8 cellular contexts compared by ENCODE assay signal in genomic region chr3:27484002-27484844, GRCh38. TPM values are rescaled to one million over a fixed set of nuclear protein-coding genes. Genes with fewer than 3 reads are reported as not detected.
A peak's percentile ranks its signal among the peaks of the same experiment; 100 is the strongest.
DNase-seq lines count a peak whose midpoint lies in the region; ATAC-seq and TF ChIP-seq lines count a peak whose summit lies in the region.

TSS of gene SLC4A7 (minus strand) at chr3:27484384. CDS start at chr3:27484126, 258 bp downstream.

- DNase-seq in NCI-H1092 treated with DMSO at 0.1 percent for 48 hours (lab: John Stamatoyannopoulos, UW): peak; percentile 90
- peak; percentile 78 for DNase-seq in SKM-1 (lab: John Stamatoyannopoulos, UW; ENCODE audit: unreplicated experiment)
- peak; percentile 100 for DNase-seq in glutamatergic neuron
- peak; percentile 100 for DNase-seq in osteocyte (ENCODE audit: extremely low spot score, unreplicated experiment)

- H3K4me3 ChIP-seq in GM08714 (ENCODE audit: low read length) (peak within 1 kb of the TSS; percentile 86), thymus (ENCODE audit: low read length) (peak within 1 kb of the TSS; percentile 71)

- WGBS in thymus: under 1% methylated on average over 100 of the region's 100 CpGs

- no peaks in the 10 kb centered on the region for H3K9me3 Mint-ChIP-seq in activated naive CD8-positive, alpha-beta T cell (ENCODE audit: low read depth)
- H3K9me3 Mint-ChIP-seq in glutamatergic neuron (ENCODE audit: unreplicated experiment) (peaks cover 9% of the 10 kb centered on the region), osteocyte (ENCODE audit: unreplicated experiment) (no peaks in the 10 kb centered on the region)

- H3K4me1 ChIP-seq in thymus (ENCODE audit: control insufficient read depth, insufficient read depth, low read length): peaks cover 6% of the 10 kb centered on the region

- no peaks in the 10 kb centered on the region for H3K36me3 Mint-ChIP-seq in activated naive CD8-positive, alpha-beta T cell
- H3K36me3 Mint-ChIP-seq in glutamatergic neuron (ENCODE audit: unreplicated experiment): no peaks in the 10 kb centered on the region
- H3K36me3 Mint-ChIP-seq in osteocyte (ENCODE audit: unreplicated experiment): peaks cover 4% of the 10 kb centered on the region

- no peaks in the 10 kb centered on the region for H3K27me3 Mint-ChIP-seq in activated naive CD8-positive, alpha-beta T cell
- H3K27me3 Mint-ChIP-seq in glutamatergic neuron (ENCODE audit: unreplicated experiment) (peaks cover 12% of the 10 kb centered on the region), osteocyte (ENCODE audit: unreplicated experiment) (no peaks in the 10 kb centered on the region)

- no peaks in the 10 kb centered on the region for H3K36me3 ChIP-seq in thymus (ENCODE audit: control insufficient read depth, insufficient read depth)

- H3K27ac ChIP-seq in thymus (ENCODE audit: low read depth): peak within 1 kb of the TSS; percentile 90

- no peaks in the 10 kb centered on the region for H3K27me3 ChIP-seq in thymus (ENCODE audit: control insufficient read depth, insufficient read depth)

- peaks cover 38% of the 10 kb centered on the region for H3K4me1 Mint-ChIP-seq in activated naive CD8-positive, alpha-beta T cell (ENCODE audit: low read depth)
- H3K4me1 Mint-ChIP-seq in glutamatergic neuron (ENCODE audit: low read depth, unreplicated experiment): peaks cover 5% of the 10 kb centered on the region
- H3K4me1 Mint-ChIP-seq in osteocyte (ENCODE audit: unreplicated experiment): peaks cover 32% of the 10 kb centered on the region

- H3K4me3 Mint-ChIP-seq in activated naive CD8-positive, alpha-beta T cell: peak within 1 kb of the TSS; percentile 97
- H3K4me3 Mint-ChIP-seq in glutamatergic neuron (ENCODE audit: unreplicated experiment): peak within 1 kb of the TSS; percentile 98
- peak within 1 kb of the TSS; percentile 99 for H3K4me3 Mint-ChIP-seq in osteocyte (ENCODE audit: unreplicated experiment)

- TF ChIP-seq CTCF in glutamatergic neuron (IDR thresholded peaks at IDR 0.05; ENCODE audit: partially characterized antibody, unreplicated experiment): no peak
- TF ChIP-seq CTCF in osteocyte (IDR thresholded peaks at IDR 0.05): no peak

- H3K27ac Mint-ChIP-seq in activated naive CD8-positive, alpha-beta T cell: peak within 1 kb of the TSS; percentile 87
- H3K27ac Mint-ChIP-seq in glutamatergic neuron (ENCODE audit: unreplicated experiment) (peak within 1 kb of the TSS; percentile 95), osteocyte (ENCODE audit: unreplicated experiment) (peak within 1 kb of the TSS; percentile 98)

- H3K9me3 ChIP-seq in thymus (ENCODE audit: control insufficient read depth): no peaks in the 10 kb centered on the region

- ATAC-seq in HG02610 (IDR thresholded peaks at IDR 0.05; ENCODE audit: unreplicated experiment): peak; percentile 96

RNA-seq across cellular contexts. Expression of gene SLC4A7, which starts in this region (rescaled TPM):
- total RNA-seq in glutamatergic neuron (ENCODE audit: unreplicated experiment) (67.0 TPM), osteocyte (78.8 and 83.7 TPM in 2 replicates)
- 6.5 TPM for polyA plus RNA-seq in thymus

Comparison
In these comparisons a context has a peak if more than half of its experiments do, and no peak if none do; other contexts are left out.
1. Peak in every context shown above with its lines: DNase-seq, ATAC-seq, H3K4me3 ChIP-seq and H3K27ac ChIP-seq.